Comparison of ENCODE assay signal across 15 cellular contexts in the genomic region with DNA sequence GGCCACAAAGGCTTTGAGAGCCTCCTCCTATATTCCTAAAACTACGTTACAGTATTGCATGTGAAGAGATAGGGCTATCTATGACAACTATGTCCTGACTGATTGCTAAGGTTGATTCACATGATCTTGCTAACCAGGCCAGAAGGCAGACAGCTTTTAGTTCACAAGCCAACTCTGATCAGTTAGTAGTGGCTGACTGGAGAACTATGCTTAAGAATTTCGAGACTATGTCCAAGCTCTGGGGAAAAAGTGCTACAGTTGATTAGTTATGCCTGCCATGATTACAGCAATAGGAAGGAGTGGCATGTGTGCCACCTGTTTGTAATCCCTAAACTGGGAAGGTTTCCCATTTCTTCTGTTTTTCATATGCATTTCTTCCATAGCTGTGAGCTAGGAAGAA.
DNase-seq lines count a peak whose midpoint lies in the region; ATAC-seq, FAIRE-seq and TF ChIP-seq lines count a peak whose summit lies in the region.
"Had no signal": no experiment of that assay in that cellular context is flagged by ENCODE, and none has a peak within 500 bp of the region (broad histone marks: within the 10 kb centered on the region; RNA-seq: fewer than 3 reads in every experiment).

No MANE protein-coding gene starts in this region.

- H3K27me3 ChIP-seq in astrocyte (ENCODE audit: insufficient read depth, low read length) = no peaks in the 10 kb centered on the region
- no peaks in the 10 kb centered on the region for H3K27me3 ChIP-seq in heart right ventricle
- peaks cover 4% of the 10 kb centered on the region for H3K27me3 ChIP-seq in skeletal muscle satellite cell (ENCODE audit: control insufficient read depth, insufficient read depth, low read length)
- H3K27me3 ChIP-seq: pancreas had no signal

- peaks cover 6% of the 10 kb centered on the region for H3K9me3 Mint-ChIP-seq in astrocyte (ENCODE audit: unreplicated experiment)
- H3K9me3 Mint-ChIP-seq: activated T-cell treated with anti-CD3 and anti-CD28 coated beads, Interleukin-2, amount 50 U/mL, for 72 hours; memory B cell had no signal

- no peaks in the 10 kb centered on the region for H3K79me2 ChIP-seq in astrocyte (ENCODE audit: insufficient read depth, low read length)

- no peaks in the 10 kb centered on the region for H4K20me1 ChIP-seq in astrocyte (ENCODE audit: insufficient read depth, low read length)

- DNase-seq in GM03348 (ENCODE audit: low spot score) (peak; percentile 7), astrocyte (ENCODE audit: low read depth) (no peak), heart right ventricle (no peak), NCI-H1092 (lab: John Stamatoyannopoulos, UW) (no peak), NCI-H2107 treated with DMSO at 0.1 percent for 48 hours (lab: John Stamatoyannopoulos, UW; ENCODE audit: unreplicated experiment) (no peak)
- DNase-seq in activated CD4-positive, alpha-beta T cell treated with anti-CD3 and anti-CD28 coated beads for 1 hour = no peak
- DNase-seq: activated T-cell treated with anti-CD3 and anti-CD28 coated beads, Interleukin-2, amount 50 U/mL, for 72 hours; GDM1; NCI-H2171; pancreas; stimulated activated CD4-positive, alpha-beta T cell treated with anti-CD3 and anti-CD28 coated beads, Interleukin-1b, Interleukin-23, amount 100 ng/mL, for 48 hours had no signal

- no peak overlapping the region for H2AFZ ChIP-seq in astrocyte (ENCODE audit: low read depth, low read length)

- H3K27ac Mint-ChIP-seq in astrocyte (ENCODE audit: unreplicated experiment) = peak overlapping the region; percentile 48
- H3K27ac Mint-ChIP-seq: activated T-cell treated with anti-CD3 and anti-CD28 coated beads, Interleukin-2, amount 50 U/mL, for 72 hours; memory B cell had no signal

- TF ChIP-seq CTCF in astrocyte (IDR thresholded peaks at IDR 0.05; ENCODE audit: insufficient read depth, low read depth, low read length) (no peak), heart right ventricle (IDR thresholded peaks at IDR 0.05) (no peak)

- H3K9ac ChIP-seq in astrocyte (ENCODE audit: low read length) (peak overlapping the region; percentile 35), skeletal muscle satellite cell (ENCODE audit: low read depth, low read length) (peak overlapping the region; percentile 35)

- FAIRE-seq in astrocyte (lab: Jason Lieb, UNC) = no peak
- FAIRE-seq: GM18507 had no signal

- no peaks in the 10 kb centered on the region for H3K36me3 Mint-ChIP-seq in astrocyte (ENCODE audit: low read depth, unreplicated experiment)

- H3K36me3 ChIP-seq in astrocyte (ENCODE audit: insufficient read depth, low read length) = no peaks in the 10 kb centered on the region
- H3K36me3 ChIP-seq in heart right ventricle = peaks cover 0 to 100% (median 0%) of the 10 kb centered on the region in 9 donors
- no peaks in the 10 kb centered on the region for H3K36me3 ChIP-seq in skeletal muscle satellite cell (ENCODE audit: insufficient read depth, low read length)

- H3K27ac ChIP-seq in astrocyte (ENCODE audit: low read depth, low read length) (peak overlapping the region; percentile 36), heart right ventricle (peak overlapping the region in 6 of 10 donors; percentile 1 to 70 (median 53))

- intact Hi-C loops in heart right ventricle (cut with DNase I) = no loop called here

- peaks cover 11% of the 10 kb centered on the region for H3K4me1 Mint-ChIP-seq in astrocyte (ENCODE audit: low read depth, unreplicated experiment)
- H3K4me1 Mint-ChIP-seq: memory B cell had no signal

- no peak overlapping the region for H3K4me3 ChIP-seq in astrocyte (ENCODE audit: insufficient read depth, low read depth, low read length)
- no peak overlapping the region for H3K4me3 ChIP-seq in heart right ventricle
- no peak overlapping the region for H3K4me3 ChIP-seq in skeletal muscle satellite cell (ENCODE audit: low read length)
- H3K4me3 ChIP-seq: pancreas had no signal

- ATAC-seq in heart right ventricle = peak in 6 of 8 donors; percentile 13 to 36 (median 18)
- ATAC-seq: activated T-cell treated with anti-CD3 and anti-CD28 coated beads, Interleukin-2, amount 50 U/mL, for 72 hours; HCT116 had no signal

- H3K4me1 ChIP-seq in astrocyte (ENCODE audit: insufficient read depth, low read length) (peaks cover 11% of the 10 kb centered on the region), heart right ventricle (peaks cover 0 to 18% (median 12%) of the 10 kb centered on the region in 9 donors), skeletal muscle satellite cell (ENCODE audit: control insufficient read depth, insufficient read depth, low read length) (peaks cover 23% of the 10 kb centered on the region)
- H3K4me1 ChIP-seq: pancreas had no signal

- no peaks in the 10 kb centered on the region for H3K27me3 Mint-ChIP-seq in astrocyte (ENCODE audit: low read depth, unreplicated experiment)
- H3K27me3 Mint-ChIP-seq: memory B cell had no signal

- no peak overlapping the region for H3K4me2 ChIP-seq in astrocyte (ENCODE audit: low read length)
- H3K4me2 ChIP-seq in skeletal muscle satellite cell (ENCODE audit: low read length) = no peak overlapping the region

- H3K4me3 Mint-ChIP-seq in astrocyte (ENCODE audit: unreplicated experiment) = no peak overlapping the region
- H3K4me3 Mint-ChIP-seq: activated T-cell treated with anti-CD3 and anti-CD28 coated beads, Interleukin-2, amount 50 U/mL, for 72 hours; memory B cell had no signal

- no peaks in the 10 kb centered on the region for H3K9me3 ChIP-seq in astrocyte (ENCODE audit: insufficient read depth, low read depth, low read length)
- no peaks in the 10 kb centered on the region for H3K9me3 ChIP-seq in heart right ventricle
- H3K9me3 ChIP-seq in skeletal muscle satellite cell (replicated peaks; ENCODE audit: low read length) = no peaks in the 10 kb centered on the region
- H3K9me3 ChIP-seq: pancreas had no signal

- WGBS in heart right ventricle, 2 donors = 37 to 38% methylated on average over 2 of the region's 2 CpGs
